21 cellular contexts compared by ENCODE assay signal in genomic region chr22:41934284-41935014, GRCh38. TPM values are rescaled to one million over a fixed set of nuclear protein-coding genes. Genes with fewer than 3 reads are reported as not detected.
DNase-seq lines count a peak whose midpoint lies in the region; ATAC-seq, FAIRE-seq and TF ChIP-seq lines count a peak whose summit lies in the region.
"Had no signal": no experiment of that assay in that cellular context is flagged by ENCODE, and none has a peak within 500 bp of the region (broad histone marks: within the 10 kb centered on the region; RNA-seq: fewer than 3 reads in every experiment).

No MANE protein-coding gene starts in this region.

- no peak overlapping the region for H3K23ac ChIP-seq in H1 (ENCODE audit: insufficient read length)

- TF ChIP-seq CTCF in RWPE1 (conservative IDR thresholded peaks at IDR 0.05; ENCODE audit: low read depth): no peak
- no peak for TF ChIP-seq CTCF in H1 (IDR thresholded peaks at IDR 0.05; ENCODE audit: control extremely low read depth in 1 of 3, insufficient read depth in 1 of 3, low read depth in 1 of 3, low read length in 3 of 3)

- peaks cover 11% of the 10 kb centered on the region for H3K36me3 Mint-ChIP-seq in activated CD8-positive, alpha-beta memory T cell treated with anti-CD3 and anti-CD28 coated beads, Interleukin-2, amount 10 ng/mL, durations not matched to agents 7 days and 5 days
- H3K36me3 Mint-ChIP-seq in stimulated activated memory B cell treated with anti-CD40 and anti-IgM and Interleukin-4, amounts not matched to agents 10 μg/mL and 1 μg/mL and 100 μg/mL, for 72 hours: peaks cover 13% of the 10 kb centered on the region

- H3K79me2 ChIP-seq in H1 (ENCODE audit: control insufficient read depth in 1 of 2, insufficient read depth in 2 of 2, low read length in 2 of 2): no peaks in the 10 kb centered on the region

- peaks cover 5% of the 10 kb centered on the region for H3K79me1 ChIP-seq in H1 (ENCODE audit: low read depth, low read length)

- no peaks in the 10 kb centered on the region for H3K27me3 Mint-ChIP-seq in activated CD8-positive, alpha-beta memory T cell treated with anti-CD3 and anti-CD28 coated beads, Interleukin-2, amount 10 ng/mL, durations not matched to agents 7 days and 5 days
- H3K27me3 Mint-ChIP-seq in stimulated activated memory B cell treated with anti-CD40 and anti-IgM and Interleukin-4, amounts not matched to agents 10 μg/mL and 1 μg/mL and 100 μg/mL, for 72 hours: no peaks in the 10 kb centered on the region
- H3K27me3 Mint-ChIP-seq: activated T-helper 17 cell treated with anti-CD3 and anti-CD28 coated beads, Interleukin-2, amount 50 U/mL, for 72 hours had no signal

- H3K27ac ChIP-seq in RWPE1 (peak overlapping the region; percentile 39; the same call in 1 of the 2 replicates), H1 (ENCODE audit: low read depth, low read length) (no peak overlapping the region)
- H3K27ac ChIP-seq: esophagus squamous epithelium, pancreas, suprapubic skin had no signal

- no peak overlapping the region for H3K56ac ChIP-seq in H1 (replicated peaks; ENCODE audit: insufficient read length, low read depth, low read length)

- H2BK12ac ChIP-seq in H1 (ENCODE audit: low read depth, low read length): no peak overlapping the region

- no peaks in the 10 kb centered on the region for H3K9me3 Mint-ChIP-seq in activated CD8-positive, alpha-beta memory T cell treated with anti-CD3 and anti-CD28 coated beads, Interleukin-2, amount 10 ng/mL, durations not matched to agents 7 days and 5 days (ENCODE audit: low read depth)
- H3K9me3 Mint-ChIP-seq in stimulated activated memory B cell treated with anti-CD40 and anti-IgM and Interleukin-4, amounts not matched to agents 10 μg/mL and 1 μg/mL and 100 μg/mL, for 72 hours: no peaks in the 10 kb centered on the region
- H3K9me3 Mint-ChIP-seq: activated T-helper 17 cell treated with anti-CD3 and anti-CD28 coated beads, Interleukin-2, amount 50 U/mL, for 72 hours; GM23338; T-helper 1 cell treated with Interleukin-12 subunit alpha and Interleukin-12 subunit beta and Interleukin-4 antibody, amounts not matched to agents 30 μg/mL and 1 μg/mL, for 36 hours had no signal

- H3K14ac ChIP-seq in H1 (ENCODE audit: insufficient read length): no peak overlapping the region

- TF ChIP-seq RAD21 in H1 (IDR thresholded peaks at IDR 0.05 in 1 of 2, conservative IDR thresholded peaks at IDR 0.05 in 1 of 2; ENCODE audit: low read depth in 2 of 2, low read length in 2 of 2): no peak

- CTCF ChIA-PET in activated CD8-positive, alpha-beta memory T cell treated with anti-CD3 and anti-CD28 coated beads, Interleukin-2, amount 10 ng/mL, durations not matched to agents 7 days and 5 days (lab: Charles Lee): interaction anchor here (1.5 to 1.7 kb wide), 2 partner anchors 9 to 10 kb away, joined by 3 to 10 read pairs; no protein-coding TSS in a partner anchor
- CTCF ChIA-PET in RWPE1 (lab: Yijun Ruan, JAX): no interaction called here
- CTCF ChIA-PET in H1 (lab: Charles Lee; ENCODE audit: partially characterized antibody): interaction anchor here (0.5 to 1.6 kb wide), 5 partner anchors 9 to 310 kb away, joined by 3 to 8 read pairs (median 4); partner anchors contain the start of gene CENPM

- H3K9me3 ChIP-seq in H1 (ENCODE audit: insufficient read depth in 2 of 2, low read depth in 1 of 2, low read length in 1 of 2): no peaks in the 10 kb centered on the region
- H3K9me3 ChIP-seq: esophagus squamous epithelium, pancreas, suprapubic skin had no signal

- POLR2A ChIA-PET in RWPE1 (lab: Yijun Ruan, JAX; ENCODE audit: low non-redundant PET): no interaction called here
- POLR2A ChIA-PET in H1 (lab: Charles Lee; ENCODE audit: partially characterized antibody): interaction anchor here (1.0 to 3.6 kb wide), 6 partner anchors 9 to 20 kb away, joined by 3 to 15 read pairs (median 4); partner anchors contain the start of genes CENPM and SHISA8

- no peak overlapping the region for H2BK15ac ChIP-seq in H1 (ENCODE audit: low read length)

- no peak overlapping the region for H3K4me2 ChIP-seq in H1 (ENCODE audit: insufficient read depth in 1 of 2, low read depth in 2 of 2, low read length in 2 of 2)
- H3K4me2 ChIP-seq: GM23338 had no signal

- no peak overlapping the region for H2BK120ac ChIP-seq in H1 (replicated peaks; ENCODE audit: low read depth, low read length)

- H4K5ac ChIP-seq in H1 (ENCODE audit: insufficient read length, low read depth, low read length): no peak overlapping the region

- H3K23me2 ChIP-seq in H1 (ENCODE audit: low read depth, low read length): no peaks in the 10 kb centered on the region

- H3K27me3 ChIP-seq in H1 (replicated peaks in 1 of 4; ENCODE audit: control insufficient read depth in 3 of 4, extremely low read depth in 1 of 4, insufficient read depth in 3 of 4, low read length in 3 of 4): no peaks in the 10 kb centered on the region; a peak in 2 of 7 replicates
- H3K27me3 ChIP-seq: esophagus squamous epithelium, pancreas, suprapubic skin had no signal

- no peak overlapping the region for H2BK5ac ChIP-seq in H1 (ENCODE audit: low read depth, low read length)

- H3K4me1 ChIP-seq in H1 (replicated peaks in 1 of 4; ENCODE audit: control insufficient read depth in 3 of 4, insufficient read depth in 4 of 4, low read length in 3 of 4): peaks cover 0 to under 1% (median 0%) of the 10 kb centered on the region in 4 experiments; a peak in 3 of 7 replicates
- H3K4me1 ChIP-seq: pancreas, suprapubic skin had no signal

- DNase-seq in activated CD8-positive, alpha-beta memory T cell treated with anti-CD3 and anti-CD28 coated beads, Interleukin-2, amount 10 ng/mL, durations not matched to agents 7 days and 5 days: no peak
- no peak for DNase-seq in activated CD8-positive, alpha-beta memory T cell treated with anti-CD3 and anti-CD28 coated beads for 24 hours
- DNase-seq in RWPE1 (ENCODE audit: low spot score): no peak
- no peak for DNase-seq in H1 (ENCODE audit: low read depth in 1 of 2, low spot score in 2 of 2)
- DNase-seq in DMS79 (lab: John Stamatoyannopoulos, UW): no peak
- DNase-seq in stimulated activated CD4-positive, alpha-beta T cell treated with anti-CD3 and anti-CD28 coated beads, Interleukin-2, amount 100 ng/mL, for 48 hours: no peak
- DNase-seq: 8988T; activated CD4-positive, CD25-positive, alpha-beta regulatory T cell; esophagus squamous epithelium; NCI-H1930; NCI-H524; SHP77; stimulated activated CD4-positive, alpha-beta T cell treated with anti-CD3 and anti-CD28 coated beads, Interleukin-4, amount 100 ng/mL, for 4 hours had no signal

- TF ChIP-seq EP300 in H1 (IDR thresholded peaks at IDR 0.05; ENCODE audit: borderline replicate concordance in 1 of 2, low read depth in 2 of 2, low read length in 2 of 2): no peak

- H3K9ac ChIP-seq in H1 (replicated peaks in 1 of 4; ENCODE audit: extremely low read depth in 1 of 4, low read depth in 3 of 4, low read length in 3 of 4): no peak overlapping the region

- no peak overlapping the region for H3K18ac ChIP-seq in H1 (ENCODE audit: extremely low read depth, low read length)

- no peak for TF ChIP-seq POLR2A in H1 (IDR thresholded peaks at IDR 0.05; ENCODE audit: control extremely low read depth in 1 of 2, low read depth in 2 of 2, low read length in 2 of 2)

- H4K8ac ChIP-seq in H1 (ENCODE audit: extremely low read depth, insufficient read depth, low read length): peak overlapping the region; percentile 74

- H2BK20ac ChIP-seq in H1 (ENCODE audit: low read length): no peak overlapping the region

- H4K91ac ChIP-seq in H1 (replicated peaks; ENCODE audit: insufficient read length, low read length): no peak overlapping the region

- peaks cover 3 to 17% (median 9%) of the 10 kb centered on the region in 4 experiments; a peak in 7 of 8 replicates for H3K36me3 ChIP-seq in H1 (ENCODE audit: control insufficient read depth in 2 of 4, insufficient read depth in 4 of 4, low read length in 3 of 4)
- H3K36me3 ChIP-seq: esophagus squamous epithelium, pancreas, suprapubic skin had no signal

- peak overlapping the region; percentile 31 for H3K27ac Mint-ChIP-seq in activated CD8-positive, alpha-beta memory T cell treated with anti-CD3 and anti-CD28 coated beads, Interleukin-2, amount 10 ng/mL, durations not matched to agents 7 days and 5 days
- peak overlapping the region; percentile 100 for H3K27ac Mint-ChIP-seq in stimulated activated memory B cell treated with anti-CD40 and anti-IgM and Interleukin-4, amounts not matched to agents 10 μg/mL and 1 μg/mL and 100 μg/mL, for 72 hours
- H3K27ac Mint-ChIP-seq: GM23338; T-helper 1 cell treated with Interleukin-12 subunit alpha and Interleukin-12 subunit beta and Interleukin-4 antibody, amounts not matched to agents 30 μg/mL and 1 μg/mL, for 36 hours had no signal

- peaks cover 10 to 20% of the 10 kb centered on the region in 2 experiments for H4K20me1 ChIP-seq in H1 (replicated peaks in 1 of 2; ENCODE audit: control insufficient read depth in 1 of 2, insufficient read depth in 2 of 2, low read length in 2 of 2)

- no peak for ATAC-seq in activated CD8-positive, alpha-beta memory T cell treated with anti-CD3 and anti-CD28 coated beads, Interleukin-2, amount 10 ng/mL, durations not matched to agents 7 days and 5 days
- no peak for ATAC-seq in stimulated activated memory B cell treated with anti-CD40 and anti-IgM and Interleukin-4, amounts not matched to agents 10 μg/mL and 1 μg/mL and 100 μg/mL, for 72 hours
- ATAC-seq in HG02798 (IDR thresholded peaks at IDR 0.05; ENCODE audit: poor library complexity, unreplicated experiment): no peak
- ATAC-seq: activated T-helper 17 cell treated with anti-CD3 and anti-CD28 coated beads, Interleukin-2, amount 50 U/mL, for 72 hours; GM23338; pancreas had no signal

- H2AK5ac ChIP-seq in H1 (ENCODE audit: low read depth, low read length): no peak overlapping the region

- peaks cover 18% of the 10 kb centered on the region for H3K4me1 Mint-ChIP-seq in activated CD8-positive, alpha-beta memory T cell treated with anti-CD3 and anti-CD28 coated beads, Interleukin-2, amount 10 ng/mL, durations not matched to agents 7 days and 5 days
- peaks cover 93% of the 10 kb centered on the region for H3K4me1 Mint-ChIP-seq in stimulated activated memory B cell treated with anti-CD40 and anti-IgM and Interleukin-4, amounts not matched to agents 10 μg/mL and 1 μg/mL and 100 μg/mL, for 72 hours

- no peak overlapping the region for H3K4me3 Mint-ChIP-seq in activated CD8-positive, alpha-beta memory T cell treated with anti-CD3 and anti-CD28 coated beads, Interleukin-2, amount 10 ng/mL, durations not matched to agents 7 days and 5 days
- peak overlapping the region; percentile 7 for H3K4me3 Mint-ChIP-seq in stimulated activated memory B cell treated with anti-CD40 and anti-IgM and Interleukin-4, amounts not matched to agents 10 μg/mL and 1 μg/mL and 100 μg/mL, for 72 hours
- H3K4me3 Mint-ChIP-seq: activated T-helper 17 cell treated with anti-CD3 and anti-CD28 coated beads, Interleukin-2, amount 50 U/mL, for 72 hours; GM23338; T-helper 1 cell treated with Interleukin-12 subunit alpha and Interleukin-12 subunit beta and Interleukin-4 antibody, amounts not matched to agents 30 μg/mL and 1 μg/mL, for 36 hours had no signal

- no peak overlapping the region for H3K4ac ChIP-seq in H1 (replicated peaks; ENCODE audit: insufficient read length, low read depth, low read length)

- FAIRE-seq in H1 (lab: Jason Lieb, UNC): no peak
- FAIRE-seq: pancreas had no signal

- no peak overlapping the region for H2AFZ ChIP-seq in H1 (ENCODE audit: low read length)
- H2AFZ ChIP-seq: GM23338 had no signal

- H3K4me3 ChIP-seq in H1 (ENCODE audit: extremely low read depth in 1 of 4, insufficient read depth in 2 of 4, low read depth in 3 of 4, low read length in 4 of 4): no peak overlapping the region
- H3K4me3 ChIP-seq: esophagus squamous epithelium, GM23338, pancreas, suprapubic skin had no signal

- WGBS in H1 (ENCODE audit: extremely low coverage in 1 of 2, insufficient coverage in 1 of 2, insufficient read length in 1 of 2, insufficient replicate concordance in 2 of 2, low coverage in 1 of 2, low lambda C conversion rate in 2 of 2, missing lambda C conversion rate in 1 of 2), 2 experiments: 94% methylated on average over 17 of the region's 17 CpGs; no CpG with 5 or more reads in 1 of the 2 experiments

RNA-seq across cellular contexts. Expression of gene TNFRSF13C, which starts 7.8 kb away (rescaled TPM):
- 1 to 10 TPM in 1 of 2 experiments, under 1 TPM in 1; 0.89 to 3.1 TPM for total RNA-seq in activated CD8-positive, alpha-beta memory T cell treated with anti-CD3 and anti-CD28 coated beads, Interleukin-2, amount 10 ng/mL, durations not matched to agents 7 days and 5 days
- 1.8 and 2.0 TPM in 2 replicates for total RNA-seq in H1 (2021; fragmentation: NEBNext Ultra II Directional; extraction: Animal tissue kit (Norgen Biotek cat#: 25700))
- 1.4 TPM in 2 replicates for polyA plus RNA-seq in H1 (2011; rRNA removed)
- 1.00 TPM for polyA plus RNA-seq in H1 (2011; cell fraction: cytosol; rRNA removed)
- polyA plus RNA-seq in H1 (2011; cell fraction: nucleus; rRNA removed): 4.9 TPM
- polyA plus RNA-seq in H1 (2012, experiment 1 of 2): 1.0 to 1.8 TPM (median 1.3 TPM) in 4 replicates
- 0.73 TPM for polyA plus RNA-seq in H1 (2012, experiment 2 of 2)
- polyA plus RNA-seq in H1 (2013, experiment 1 of 2): 1.6 TPM
- polyA plus RNA-seq in H1 (2013, experiment 2 of 2): 1.6 TPM
- 0.83 and 1.5 TPM in 2 replicates for polyA minus RNA-seq in H1 (2011; rRNA and poly(A)+ RNA removed)
- polyA minus RNA-seq in H1 (2011; cell fraction: cytosol; rRNA and poly(A)+ RNA removed): 1.2 TPM
- 1.6 TPM for polyA minus RNA-seq in H1 (2011; cell fraction: nucleus; rRNA and poly(A)+ RNA removed)

RNA-seq across cellular contexts. Expression of gene CENPM, which starts 12.5 kb away (rescaled TPM):
- total RNA-seq in activated CD8-positive, alpha-beta memory T cell treated with anti-CD3 and anti-CD28 coated beads, Interleukin-2, amount 10 ng/mL, durations not matched to agents 7 days and 5 days: 10 to 100 TPM; 74.0 to 95.8 TPM
- total RNA-seq in H1 (2021; fragmentation: NEBNext Ultra II Directional; extraction: Animal tissue kit (Norgen Biotek cat#: 25700)): 30.0 and 32.0 TPM in 2 replicates
- polyA plus RNA-seq in H1 (2011; rRNA removed): 80.4 and 94.6 TPM in 2 replicates
- 68.6 TPM for polyA plus RNA-seq in H1 (2011; cell fraction: cytosol; rRNA removed)
- polyA plus RNA-seq in H1 (2011; cell fraction: nucleus; rRNA removed): 146 TPM
- polyA plus RNA-seq in H1 (2012, experiment 1 of 2): 22.9 to 58.2 TPM (median 53.9 TPM) in 4 replicates
- 81.1 TPM for polyA plus RNA-seq in H1 (2012, experiment 2 of 2)
- polyA plus RNA-seq in H1 (2013, experiment 1 of 2): 54.0 TPM
- polyA plus RNA-seq in H1 (2013, experiment 2 of 2): 50.9 TPM
- 43.8 and 44.6 TPM in 2 replicates for polyA minus RNA-seq in H1 (2011; rRNA and poly(A)+ RNA removed)
- polyA minus RNA-seq in H1 (2011; cell fraction: cytosol; rRNA and poly(A)+ RNA removed): 29.3 TPM
- 48.6 TPM for polyA minus RNA-seq in H1 (2011; cell fraction: nucleus; rRNA and poly(A)+ RNA removed)

RNA-seq across cellular contexts. Expression of gene SHISA8, which starts 19.6 kb away (rescaled TPM):
- under 1 TPM; 0.30 to 0.70 TPM for total RNA-seq in activated CD8-positive, alpha-beta memory T cell treated with anti-CD3 and anti-CD28 coated beads, Interleukin-2, amount 10 ng/mL, durations not matched to agents 7 days and 5 days
- 0.89 and 0.90 TPM in 2 replicates for total RNA-seq in H1 (2021; fragmentation: NEBNext Ultra II Directional; extraction: Animal tissue kit (Norgen Biotek cat#: 25700))
- 0.14 and 0.35 TPM in 2 replicates for polyA plus RNA-seq in H1 (2011; rRNA removed)
- polyA plus RNA-seq in H1 (2011; cell fraction: cytosol; rRNA removed): 0.39 TPM
- 2.4 TPM for polyA plus RNA-seq in H1 (2011; cell fraction: nucleus; rRNA removed)
- 0.39 to 0.50 TPM in 2 of 4 replicates, not detected in the others for polyA plus RNA-seq in H1 (2012, experiment 1 of 2)
- not detected for polyA plus RNA-seq in H1 (2012, experiment 2 of 2)
- 0.73 TPM for polyA plus RNA-seq in H1 (2013, experiment 1 of 2)
- polyA plus RNA-seq in H1 (2013, experiment 2 of 2): 0.59 TPM
- not detected in 2 replicates for polyA minus RNA-seq in H1 (2011; rRNA and poly(A)+ RNA removed)
- polyA minus RNA-seq in H1 (2011; cell fraction: cytosol; rRNA and poly(A)+ RNA removed): not detected
- polyA minus RNA-seq in H1 (2011; cell fraction: nucleus; rRNA and poly(A)+ RNA removed): 0.70 TPM
- total RNA-seq: esophagus squamous epithelium, pancreas, suprapubic skin had no signal
- polyA plus RNA-seq: adipose tissue, GM23338, pancreas had no signal

RNA-seq across cellular contexts. Expression of gene SEPTIN3, which starts 34.8 kb away (rescaled TPM):
- 1 to 10 TPM; 1.2 TPM for total RNA-seq in activated CD8-positive, alpha-beta memory T cell treated with anti-CD3 and anti-CD28 coated beads, Interleukin-2, amount 10 ng/mL, durations not matched to agents 7 days and 5 days
- 38.9 and 39.1 TPM in 2 replicates for total RNA-seq in H1 (2021; fragmentation: NEBNext Ultra II Directional; extraction: Animal tissue kit (Norgen Biotek cat#: 25700))
- 39.7 and 52.9 TPM in 2 replicates for polyA plus RNA-seq in H1 (2011; rRNA removed)
- polyA plus RNA-seq in H1 (2011; cell fraction: cytosol; rRNA removed): 49.5 TPM
- 42.1 TPM for polyA plus RNA-seq in H1 (2011; cell fraction: nucleus; rRNA removed)
- 45.3 to 51.2 TPM (median 49.0 TPM) in 4 replicates for polyA plus RNA-seq in H1 (2012, experiment 1 of 2)
- 25.0 TPM for polyA plus RNA-seq in H1 (2012, experiment 2 of 2)
- 20.4 TPM for polyA plus RNA-seq in H1 (2013, experiment 1 of 2)
- polyA plus RNA-seq in H1 (2013, experiment 2 of 2): 21.2 TPM
- polyA minus RNA-seq in H1 (2011; rRNA and poly(A)+ RNA removed): 66.0 and 66.2 TPM in 2 replicates
- 28.8 TPM for polyA minus RNA-seq in H1 (2011; cell fraction: cytosol; rRNA and poly(A)+ RNA removed)
- polyA minus RNA-seq in H1 (2011; cell fraction: nucleus; rRNA and poly(A)+ RNA removed): 22.9 TPM
